ENCODE assay signal across 15 cellular contexts in genomic region chr14:92552066-92552465, GRCh38. TPM values are rescaled to one million over a fixed set of nuclear protein-coding genes. Genes with fewer than 3 reads are reported as not detected.
A peak's percentile ranks its signal among the peaks of the same experiment; 100 is the strongest.
DNase-seq lines count a peak whose midpoint lies in the region; ATAC-seq and TF ChIP-seq lines count a peak whose summit lies in the region.
"Had no signal": no experiment of that assay in that cellular context is flagged by ENCODE, and none has a peak within 500 bp of the region (broad histone marks: within the 10 kb centered on the region; RNA-seq: fewer than 3 reads in every experiment).

No MANE protein-coding gene starts in this region.

- H3K36me3 ChIP-seq in DOHH2 (ENCODE audit: control insufficient read depth, low read length) (no peaks in the 10 kb centered on the region), neuronal stem cell (replicated peaks in 1 of 2; ENCODE audit: control insufficient read depth in 2 of 2, insufficient read depth in 2 of 2, low read length in 2 of 2) (peaks cover 0 to 9% of the 10 kb centered on the region in 2 donors), transverse colon (peaks cover 0 to 4% (median 1%) of the 10 kb centered on the region in 4 donors)
- H3K36me3 ChIP-seq: cardiac muscle cell had no signal

- H3K79me1 ChIP-seq in neuronal stem cell (ENCODE audit: low read depth, low read length), result no peaks in the 10 kb centered on the region

- H2BK120ac ChIP-seq in neuronal stem cell (ENCODE audit: low read depth, low read length), result no peak overlapping the region

- H3K4me1 Mint-ChIP-seq in activated naive CD8-positive, alpha-beta T cell treated with anti-CD3 and anti-CD28 coated beads for 36 hours, result peaks cover 78% of the 10 kb centered on the region
- H3K4me1 Mint-ChIP-seq: endodermal cell had no signal

- no peak for TF ChIP-seq EP300 in transverse colon (IDR thresholded peaks at IDR 0.05; ENCODE audit: low read depth)

- no peak overlapping the region for H2BK5ac ChIP-seq in neuronal stem cell (ENCODE audit: low read length)

- H3K4me3 ChIP-seq in DOHH2 (ENCODE audit: low read length) (peak overlapping the region; percentile 25; the same call in 1 of the 2 replicates), neuronal stem cell (ENCODE audit: low read length in 2 of 2) (peak overlapping the region in 1 of 2 donors; percentile 16), transverse colon (no peak overlapping the region)
- H3K4me3 ChIP-seq: cardiac muscle cell had no signal

- intact Hi-C loops in transverse colon (cut with DNase I; ENCODE audit: low total_unique reads), result loop anchor here (5.0 kb wide), 1 partner anchor 1670 kb away; no protein-coding TSS in a partner anchor

- H3K9me2 ChIP-seq in DOHH2 (replicated peaks; ENCODE audit: control insufficient read depth, low read length), result no peaks in the 10 kb centered on the region

- H3K4me2 ChIP-seq in DOHH2 (ENCODE audit: low read length) (peak overlapping the region; percentile 58), neuronal stem cell (ENCODE audit: insufficient read depth, low read length, poor library complexity, severe bottlenecking) (no peak overlapping the region)

- H2BK12ac ChIP-seq in neuronal stem cell (ENCODE audit: low read length), result no peak overlapping the region

- no CpG with 5 or more reads among the region's 4 CpGs for WGBS in neuronal stem cell (ENCODE audit: extremely low coverage in 2 of 2, insufficient read length in 2 of 2, insufficient replicate concordance in 1 of 2), 2 donors
- 50 to 100% methylated on average over 1 to 4 of the region's 4 CpGs for WGBS in transverse colon (ENCODE audit: low coverage in 1 of 2), 2 donors

- TF ChIP-seq CTCF in DOHH2 (IDR thresholded peaks at IDR 0.05; ENCODE audit: low read depth, low read length, poor library complexity, severe bottlenecking) (no peak), transverse colon (IDR thresholded peaks at IDR 0.05) (no peak)

- H3K4me1 ChIP-seq in DOHH2 (ENCODE audit: control insufficient read depth, low read length) (peaks cover 31% of the 10 kb centered on the region), neuronal stem cell (ENCODE audit: control insufficient read depth in 2 of 2, insufficient read depth in 1 of 2, low read depth in 1 of 2, low read length in 2 of 2) (peaks cover 0 to 1% of the 10 kb centered on the region in 2 donors), transverse colon (peaks cover 13 to 28% (median 24%) of the 10 kb centered on the region in 4 donors)

- TF ChIP-seq POLR2A in GM18505 (IDR thresholded peaks at IDR 0.05; ENCODE audit: borderline replicate concordance, extremely low read depth, insufficient read depth, insufficient read length) (no peak), transverse colon (IDR thresholded peaks at IDR 0.05) (no peak)

- no peak overlapping the region for H3K23ac ChIP-seq in neuronal stem cell (ENCODE audit: low read depth, low read length, poor library complexity)

- no peak overlapping the region for H4K91ac ChIP-seq in neuronal stem cell (ENCODE audit: low read depth, low read length, poor library complexity)

- peak overlapping the region; percentile 11 for H3K4me3 Mint-ChIP-seq in activated naive CD8-positive, alpha-beta T cell treated with anti-CD3 and anti-CD28 coated beads for 36 hours
- H3K4me3 Mint-ChIP-seq: activated naive CD4-positive, alpha-beta T cell treated with anti-CD3 and anti-CD28 coated beads for 36 hours; endodermal cell; H9; nephron had no signal

- H3K27me3 Mint-ChIP-seq in activated naive CD8-positive, alpha-beta T cell treated with anti-CD3 and anti-CD28 coated beads for 36 hours, result no peaks in the 10 kb centered on the region

- ATAC-seq in HG03064 (IDR thresholded peaks at IDR 0.05; ENCODE audit: low read depth, unreplicated experiment) (peak; percentile 15), GM18505 (IDR thresholded peaks at IDR 0.05; ENCODE audit: unreplicated experiment) (no peak)

- H3K79me2 ChIP-seq in DOHH2 (ENCODE audit: control insufficient read depth, low read length), result no peaks in the 10 kb centered on the region

- peak overlapping the region; percentile 74 for H3K27ac Mint-ChIP-seq in activated naive CD8-positive, alpha-beta T cell treated with anti-CD3 and anti-CD28 coated beads for 36 hours
- H3K27ac Mint-ChIP-seq: activated naive CD4-positive, alpha-beta T cell treated with anti-CD3 and anti-CD28 coated beads for 36 hours; endodermal cell; H9 had no signal

- H3K9me3 ChIP-seq in DOHH2 (ENCODE audit: control insufficient read depth, insufficient read depth, low read length), result no peaks in the 10 kb centered on the region
- H3K9me3 ChIP-seq in neuronal stem cell (replicated peaks in 1 of 2; ENCODE audit: control insufficient read depth in 2 of 2, insufficient read depth in 1 of 2, low read depth in 1 of 2, low read length in 2 of 2), result no peaks in the 10 kb centered on the region
- no peaks in the 10 kb centered on the region for H3K9me3 ChIP-seq in transverse colon

- no peak overlapping the region for H3K14ac ChIP-seq in neuronal stem cell (ENCODE audit: low read length)

- peaks cover 67% of the 10 kb centered on the region for H3K27me3 ChIP-seq in DOHH2 (ENCODE audit: control insufficient read depth, low read length)
- H3K27me3 ChIP-seq in neuronal stem cell (ENCODE audit: control insufficient read depth in 3 of 3, insufficient read depth in 3 of 3, low read depth in 1 of 3, low read length in 3 of 3), result no peaks in the 10 kb centered on the region
- H3K27me3 ChIP-seq in transverse colon, result no peaks in the 10 kb centered on the region
- H3K27me3 ChIP-seq: cardiac muscle cell had no signal

- H3K4ac ChIP-seq in neuronal stem cell (ENCODE audit: low read length), result no peak overlapping the region

- H3K27ac ChIP-seq in DOHH2 (ENCODE audit: low read depth, low read length) (no peak overlapping the region), neuronal stem cell (replicated peaks; ENCODE audit: low read length) (no peak overlapping the region), transverse colon (peak overlapping the region in 2 of 4 donors; percentile 46 to 48)
- H3K27ac ChIP-seq: cardiac muscle cell had no signal

- no peak overlapping the region for H2BK15ac ChIP-seq in neuronal stem cell (ENCODE audit: low read length)

- peaks cover 37% of the 10 kb centered on the region for H3K36me3 Mint-ChIP-seq in activated naive CD8-positive, alpha-beta T cell treated with anti-CD3 and anti-CD28 coated beads for 36 hours

- no peak overlapping the region for H2AFZ ChIP-seq in neuronal stem cell (ENCODE audit: low read length)

- DNase-seq in activated naive CD8-positive, alpha-beta T cell treated with anti-CD3 and anti-CD28 coated beads for 36 hours, result no peak
- DNase-seq in neuronal stem cell (ENCODE audit: low spot score), result no peak
- DNase-seq in cerebellar nuclear complex (lab: John Stamatoyannopoulos, UW), result no peak
- DNase-seq in SK-N-DZ (ENCODE audit: low spot score), result no peak
- no peak for DNase-seq in transverse colon
- DNase-seq: endodermal cell, H9, NCI-H345, retina had no signal

- H2AK5ac ChIP-seq in neuronal stem cell (ENCODE audit: low read depth, low read length), result peak overlapping the region; percentile 24

- peak overlapping the region; percentile 13 for H3K9ac ChIP-seq in neuronal stem cell (ENCODE audit: low read depth, low read length, poor library complexity)

- H3K9me3 Mint-ChIP-seq in activated naive CD8-positive, alpha-beta T cell treated with anti-CD3 and anti-CD28 coated beads for 36 hours, result no peaks in the 10 kb centered on the region
- H3K9me3 Mint-ChIP-seq: activated naive CD4-positive, alpha-beta T cell treated with anti-CD3 and anti-CD28 coated beads for 36 hours; endodermal cell; H9; nephron had no signal

- H3F3A ChIP-seq in DOHH2 (ENCODE audit: control insufficient read depth, insufficient read depth), result no peaks in the 10 kb centered on the region

- peak overlapping the region; percentile 3 for H3K18ac ChIP-seq in neuronal stem cell (ENCODE audit: low read length)

- peaks cover 14% of the 10 kb centered on the region for H4K20me1 ChIP-seq in DOHH2 (ENCODE audit: control insufficient read depth, insufficient read depth, low read depth, low read length)

- no peak overlapping the region for H4K8ac ChIP-seq in neuronal stem cell (ENCODE audit: low read depth, low read length)

- in situ Hi-C loops in transverse colon (cut with MboI; ENCODE audit: low pct_ligation_motif_present in 1 of 4, low pct_unique_long_range_greater_than_20kb in 1 of 4, low sequenced_read_pairs in 3 of 4), result no loop called here

RNA-seq across cellular contexts. Expression of gene RIN3, which starts 38.5 kb away (rescaled TPM):
- 10 to 100 TPM; 59.2 to 59.6 TPM for total RNA-seq in activated naive CD8-positive, alpha-beta T cell treated with anti-CD3 and anti-CD28 coated beads for 36 hours
- 1.3 TPM for polyA plus RNA-seq in neuronal stem cell (2013, experiment 1 of 2)
- 1.6 TPM for polyA plus RNA-seq in neuronal stem cell (2013, experiment 2 of 2)
- polyA plus RNA-seq in SK-N-DZ (2014; cell fraction: cytosol; rRNA removed), result not detected in 2 replicates
- polyA plus RNA-seq in SK-N-DZ (2014; cell fraction: nucleus; rRNA removed), result not detected in 2 replicates
- total RNA-seq in transverse colon, result 10 to 100 TPM; 16.2 to 24.3 (median 20.7) TPM
